In genomic region chr10:91634246-91634645, GRCh38 we compare ENCODE assay signal across 18 cellular contexts. TPM values are rescaled to one million over a fixed set of nuclear protein-coding genes. Genes with fewer than 3 reads are reported as not detected.
A peak's percentile ranks its signal among the peaks of the same experiment; 100 is the strongest.
DNase-seq lines count a peak whose midpoint lies in the region; ATAC-seq and TF ChIP-seq lines count a peak whose summit lies in the region.
"Had no signal": no experiment of that assay in that cellular context is flagged by ENCODE, and none has a peak within 500 bp of the region (broad histone marks: within the 10 kb centered on the region; RNA-seq: fewer than 3 reads in every experiment).

No MANE protein-coding gene starts in this region.

- peak overlapping the region; percentile 76 to 82 for H3K27ac ChIP-seq in ascending aorta
- H3K27ac ChIP-seq in liver (ENCODE audit: low read depth in 1 of 2, low read length in 2 of 2): peak overlapping the region; percentile 96 to 98
- peak overlapping the region; percentile 98 for H3K27ac ChIP-seq in skeletal muscle tissue (ENCODE audit: low read depth, low read length)

- DNase-seq in G401 (ENCODE audit: low spot score): peak; percentile 8
- no peak for DNase-seq in ascending aorta (ENCODE audit: low spot score in 2 of 2)
- no peak for DNase-seq in nucleus accumbens (lab: John Stamatoyannopoulos, UW)
- DNase-seq: CD4-positive, CD25-positive, alpha-beta regulatory T cell; KBM-7; MV-4-11; NCI-H1417 treated with DMSO at 0.1 percent for 48 hours; NCI-H1930; NCI-H748 treated with DMSO at 0.1 percent for 48 hours; OCI-M1; SHP77 treated with DMSO at 0.1 percent for 48 hours had no signal

- in situ Hi-C loops in G401 (cut with HindIII; ENCODE audit: low sequenced_read_pairs): no loop called here

- no peaks in the 10 kb centered on the region for H3K27me3 ChIP-seq in ascending aorta
- no peaks in the 10 kb centered on the region for H3K27me3 ChIP-seq in liver (ENCODE audit: control insufficient read depth in 4 of 4, insufficient read depth in 4 of 4, low read length in 3 of 4)
- no peaks in the 10 kb centered on the region for H3K27me3 ChIP-seq in skeletal muscle tissue (ENCODE audit: control insufficient read depth in 3 of 3, insufficient read depth in 3 of 3, low read length in 3 of 3)

- H3K9me3 ChIP-seq in ascending aorta (no peaks in the 10 kb centered on the region), liver (ENCODE audit: control insufficient read depth in 4 of 4, low read length in 3 of 4) (no peaks in the 10 kb centered on the region), skeletal muscle tissue (ENCODE audit: control insufficient read depth in 3 of 3, low read length in 3 of 3) (no peaks in the 10 kb centered on the region)

- H3K4me1 ChIP-seq in ascending aorta (peaks cover 0 to 6% of the 10 kb centered on the region in 2 donors), liver (ENCODE audit: control insufficient read depth in 4 of 4, insufficient read depth in 4 of 4, low read length in 3 of 4) (peaks cover 0 to 42% (median 21%) of the 10 kb centered on the region in 4 donors), skeletal muscle tissue (ENCODE audit: control insufficient read depth in 3 of 3, insufficient read depth in 3 of 3, low read length in 3 of 3) (peaks cover 4 to 17% (median 5%) of the 10 kb centered on the region in 3 donors)

- intact Hi-C loops in ascending aorta (cut with DNase I): loop anchor here (2.0 to 5.0 kb wide), 5 partner anchors 81 to 335 kb away; partner anchors contain the start of genes BTAF1 and HECTD2

- 54% methylated on average over 5 of the region's 5 CpGs for WGBS in liver

- TF ChIP-seq CTCF in ascending aorta (IDR thresholded peaks at IDR 0.05) (no peak), liver (IDR thresholded peaks at IDR 0.05; ENCODE audit: low read depth, low read length, missing input control) (no peak)

- H3K36me3 ChIP-seq in ascending aorta: peaks cover 13 to 15% of the 10 kb centered on the region in 2 donors
- peaks cover 0 to 4% (median 1%) of the 10 kb centered on the region in 4 donors for H3K36me3 ChIP-seq in liver (ENCODE audit: control insufficient read depth in 4 of 4, insufficient read depth in 3 of 4, low read depth in 1 of 4, low read length in 3 of 4)
- H3K36me3 ChIP-seq in skeletal muscle tissue (ENCODE audit: control insufficient read depth in 3 of 3, insufficient read depth in 3 of 3, low read length in 3 of 3): peaks cover 11 to 21% (median 20%) of the 10 kb centered on the region in 3 donors

- H3K4me3 ChIP-seq in ascending aorta: peak overlapping the region in 1 of 2 donors; percentile 84
- no peak overlapping the region for H3K4me3 ChIP-seq in liver (ENCODE audit: low read depth in 1 of 3, low read length in 3 of 3)
- peak overlapping the region in 2 of 3 donors; percentile 0 to 13 for H3K4me3 ChIP-seq in skeletal muscle tissue (ENCODE audit: low read length in 3 of 3)

- no peak for TF ChIP-seq RAD21 in liver (IDR thresholded peaks at IDR 0.05)

- ATAC-seq in GM18909 (IDR thresholded peaks at IDR 0.05; ENCODE audit: poor library complexity, unreplicated experiment) (no peak), GM19328 (IDR thresholded peaks at IDR 0.05; ENCODE audit: unreplicated experiment) (no peak), GM21447 (IDR thresholded peaks at IDR 0.05; ENCODE audit: unreplicated experiment) (no peak)
- ATAC-seq: HCT116 had no signal

- H3K9ac ChIP-seq in liver (ENCODE audit: low read depth in 1 of 2, low read length in 2 of 2) (no peak overlapping the region), skeletal muscle tissue (ENCODE audit: low read depth in 1 of 3, low read length in 3 of 3) (peak overlapping the region in 2 of 3 donors; percentile 73 to 94)

TF ChIP-seq in liver, 16 proteins besides CTCF, POLR2A, EP300 and RAD21:
- no peak for TF ChIP-seq ATF3 (IDR thresholded peaks at IDR 0.05)
- no peak for TF ChIP-seq RXRA (IDR thresholded peaks at IDR 0.05)
- TF ChIP-seq ZBTB33 (IDR thresholded peaks at IDR 0.05): no peak
- TF ChIP-seq, protein P1, sequence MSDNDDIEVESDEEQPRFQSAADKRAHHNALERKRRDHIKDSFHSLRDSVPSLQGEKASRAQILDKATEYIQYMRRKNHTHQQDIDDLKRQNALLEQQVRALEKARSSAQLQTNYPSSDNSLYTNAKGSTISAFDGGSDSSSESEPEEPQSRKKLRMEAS (IDR thresholded peaks at IDR 0.05): no peak
- no peak for TF ChIP-seq EGR1 (IDR thresholded peaks at IDR 0.05; ENCODE audit: low read depth in 2 of 2)
- TF ChIP-seq FOXA2 (IDR thresholded peaks at IDR 0.05): no peak
- no peak for TF ChIP-seq NR2F2 (IDR thresholded peaks at IDR 0.05)
- TF ChIP-seq GABPA (IDR thresholded peaks at IDR 0.05 in 1 of 2, conservative IDR thresholded peaks at IDR 0.05 in 1 of 2): no peak
- no peak for TF ChIP-seq HNF4A (conservative IDR thresholded peaks at IDR 0.05)
- TF ChIP-seq JUND (IDR thresholded peaks at IDR 0.05): no peak
- no peak for TF ChIP-seq TAF1 (conservative IDR thresholded peaks at IDR 0.05)
- TF ChIP-seq HNF4G (IDR thresholded peaks at IDR 0.05): no peak
- TF ChIP-seq YY1 (IDR thresholded peaks at IDR 0.05): no peak
- TF ChIP-seq FOXA1 (IDR thresholded peaks at IDR 0.05): no peak

RNA-seq across cellular contexts. Expression of gene PPP1R3C, which starts 1.4 kb away (rescaled TPM):
- 4.2 and 7.9 TPM in 2 replicates for total RNA-seq in G401 (2014; rRNA removed; shearing (Covaris generic))
- total RNA-seq in ascending aorta (2.0 TPM), liver (10 to 100 TPM; 25.5 to 34.6 TPM), skeletal muscle tissue (218 TPM)
- 10 to 100 TPM; 27.5 to 76.1 TPM for polyA plus RNA-seq in liver
- total RNA-seq: CD4-positive, CD25-positive, alpha-beta regulatory T cell; RPMI7951 had no signal
- polyA plus RNA-seq: CD4-positive, CD25-positive, alpha-beta regulatory T cell had no signal

Comparison
In these comparisons a context has a peak if more than half of its experiments do, and no peak if none do; other contexts are left out.
1. H3K4me3 ChIP-seq: peak in skeletal muscle tissue (2 of 3); none in liver (0 of 3).
2. H3K9ac ChIP-seq: peak in skeletal muscle tissue (2 of 3); none in liver (0 of 2).
3. Peak in every context shown above with its lines, with median percentiles within 50 percentile points of each other: H3K27ac ChIP-seq.